9 cellular contexts compared by ENCODE assay signal in the genomic region with DNA sequence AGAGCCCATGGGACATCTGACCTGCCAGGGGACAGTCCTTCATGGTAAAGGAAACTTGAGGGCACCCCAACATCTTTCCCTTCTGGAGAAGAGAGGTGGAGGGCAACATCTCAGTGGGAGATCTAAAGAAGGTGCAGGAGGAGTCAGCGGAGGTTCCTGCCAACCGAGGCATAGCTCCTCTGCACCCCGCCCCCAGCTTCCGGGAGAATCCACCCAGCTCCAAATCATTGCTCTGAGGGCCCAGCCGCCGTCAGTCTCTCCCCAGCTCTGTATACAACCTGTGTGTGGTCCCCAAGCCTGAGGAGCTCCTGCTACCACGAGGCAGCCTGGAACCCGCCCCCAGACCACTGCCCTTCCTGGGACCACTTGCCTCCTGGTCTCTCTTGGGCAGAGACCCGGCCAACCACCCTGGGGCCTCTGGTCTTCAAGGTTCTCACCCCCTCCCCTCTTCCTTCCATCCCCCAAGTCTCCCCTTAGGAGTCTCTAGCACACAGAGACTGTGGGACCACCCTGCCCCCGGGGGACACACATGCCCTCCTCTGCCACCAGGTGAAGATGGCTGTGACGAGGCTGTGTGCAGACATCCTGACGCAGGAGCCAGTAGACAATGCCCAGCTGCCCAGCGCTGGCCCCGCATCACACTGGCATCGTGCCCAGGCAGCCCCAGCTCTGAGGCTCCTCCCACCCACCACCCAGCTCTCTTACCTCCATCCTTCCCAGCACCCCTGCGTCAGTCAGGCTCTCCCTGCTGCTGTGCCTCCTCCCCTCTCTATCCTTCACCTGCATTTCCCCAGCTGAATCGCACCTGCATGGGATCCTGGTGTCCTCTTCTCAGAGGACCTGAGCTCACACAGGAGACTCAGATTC. TPM values are rescaled to one million over a fixed set of nuclear protein-coding genes. Genes with fewer than 3 reads are reported as not detected.
DNase-seq lines count a peak whose midpoint lies in the region; ATAC-seq lines count a peak whose summit lies in the region.
"Had no signal": no experiment of that assay in that cellular context is flagged by ENCODE, and none has a peak within 500 bp of the region (broad histone marks: within the 10 kb centered on the region; RNA-seq: fewer than 3 reads in every experiment).

No MANE protein-coding gene starts in this region.

- peaks cover 41% of the 10 kb centered on the region for H3K4me1 Mint-ChIP-seq in activated CD8-positive, alpha-beta T cell treated with anti-CD3 and anti-CD28 coated beads, Interleukin-2, amount 10 ng/mL, durations not matched to agents 7 days and 5 days (ENCODE audit: low read depth)
- peaks cover 6 to 19% of the 10 kb centered on the region in 2 donors for H3K4me1 Mint-ChIP-seq in natural killer cell treated with Interleukin-12 subunit alpha and Interleukin-12 subunit beta and Interleukin-15 and Interleukin-18, amount 100 ng/mL, for 72 hours (ENCODE audit: low read depth in 2 of 2)

- peak; percentile 48 for ATAC-seq in activated CD8-positive, alpha-beta T cell treated with anti-CD3 and anti-CD28 coated beads, Interleukin-2, amount 10 ng/mL, durations not matched to agents 7 days and 5 days
- no peak for ATAC-seq in natural killer cell treated with Interleukin-12 subunit alpha and Interleukin-12 subunit beta and Interleukin-15 and Interleukin-18, amount 100 ng/mL, for 72 hours
- ATAC-seq in GM18861 (IDR thresholded peaks at IDR 0.05; ENCODE audit: unreplicated experiment): no peak

- H3K4me3 Mint-ChIP-seq in activated CD8-positive, alpha-beta T cell treated with anti-CD3 and anti-CD28 coated beads, Interleukin-2, amount 10 ng/mL, durations not matched to agents 7 days and 5 days: no peak overlapping the region
- H3K4me3 Mint-ChIP-seq in natural killer cell treated with Interleukin-12 subunit alpha and Interleukin-12 subunit beta and Interleukin-15 and Interleukin-18, amount 100 ng/mL, for 72 hours: peak overlapping the region; percentile 38

- peak; percentile 98 for DNase-seq in DMS79 treated with DMSO at 0.1 percent for 48 hours (lab: John Stamatoyannopoulos, UW)
- DNase-seq in NCI-H2029 (lab: John Stamatoyannopoulos, UW): peak; percentile 70
- peak; percentile 64 for DNase-seq in activated CD8-positive, alpha-beta T cell treated with anti-CD3 and anti-CD28 coated beads, Interleukin-2, amount 10 ng/mL, durations not matched to agents 7 days and 5 days
- DNase-seq in natural killer cell treated with Interleukin-12 subunit alpha and Interleukin-12 subunit beta and Interleukin-15 and Interleukin-18, amount 100 ng/mL, for 72 hours (ENCODE audit: low spot score): no peak
- no peak for DNase-seq in LoVo (ENCODE audit: low spot score)
- DNase-seq in HCEC 1CT: no peak
- DNase-seq in NOMO-1 (lab: John Stamatoyannopoulos, UW; ENCODE audit: unreplicated experiment in 2 of 2): no peak

- CTCF ChIA-PET in activated CD8-positive, alpha-beta T cell treated with anti-CD3 and anti-CD28 coated beads, Interleukin-2, amount 10 ng/mL, durations not matched to agents 7 days and 5 days (lab: Charles Lee): interaction anchor here (0.7 to 1.6 kb wide), 6 partner anchors 18 to 158 kb away, joined by 3 to 13 read pairs (median 4); a partner anchor contains a TSS

- peaks cover 18% of the 10 kb centered on the region for H3K27me3 Mint-ChIP-seq in activated CD8-positive, alpha-beta T cell treated with anti-CD3 and anti-CD28 coated beads, Interleukin-2, amount 10 ng/mL, durations not matched to agents 7 days and 5 days (ENCODE audit: low read depth)
- peaks cover 16 to 24% of the 10 kb centered on the region in 2 donors for H3K27me3 Mint-ChIP-seq in natural killer cell treated with Interleukin-12 subunit alpha and Interleukin-12 subunit beta and Interleukin-15 and Interleukin-18, amount 100 ng/mL, for 72 hours

- H3K36me3 Mint-ChIP-seq in activated CD8-positive, alpha-beta T cell treated with anti-CD3 and anti-CD28 coated beads, Interleukin-2, amount 10 ng/mL, durations not matched to agents 7 days and 5 days (ENCODE audit: low read depth): no peaks in the 10 kb centered on the region
- no peaks in the 10 kb centered on the region for H3K36me3 Mint-ChIP-seq in natural killer cell treated with Interleukin-12 subunit alpha and Interleukin-12 subunit beta and Interleukin-15 and Interleukin-18, amount 100 ng/mL, for 72 hours

- H3K27ac Mint-ChIP-seq in activated CD8-positive, alpha-beta T cell treated with anti-CD3 and anti-CD28 coated beads, Interleukin-2, amount 10 ng/mL, durations not matched to agents 7 days and 5 days: peak overlapping the region; percentile 29
- H3K27ac Mint-ChIP-seq in natural killer cell treated with Interleukin-12 subunit alpha and Interleukin-12 subunit beta and Interleukin-15 and Interleukin-18, amount 100 ng/mL, for 72 hours: peak overlapping the region in 1 of 2 donors; percentile 78

- POLR2A ChIA-PET in activated CD8-positive, alpha-beta T cell treated with anti-CD3 and anti-CD28 coated beads, Interleukin-2, amount 10 ng/mL, durations not matched to agents 7 days and 5 days (lab: Charles Lee): interaction anchor here (2.0 kb wide), 1 partner anchor 12 kb away, joined by 9 read pairs; no protein-coding TSS in a partner anchor

- H3K9me3 Mint-ChIP-seq in activated CD8-positive, alpha-beta T cell treated with anti-CD3 and anti-CD28 coated beads, Interleukin-2, amount 10 ng/mL, durations not matched to agents 7 days and 5 days (ENCODE audit: insufficient read depth): peaks cover under 1% of the 10 kb centered on the region
- H3K9me3 Mint-ChIP-seq in natural killer cell treated with Interleukin-12 subunit alpha and Interleukin-12 subunit beta and Interleukin-15 and Interleukin-18, amount 100 ng/mL, for 72 hours: no peaks in the 10 kb centered on the region

RNA-seq across cellular contexts. Expression of a gene that starts 13.0 kb away (rescaled TPM):
- 10 to 100 TPM; 25.3 to 27.9 TPM for total RNA-seq in activated CD8-positive, alpha-beta T cell treated with anti-CD3 and anti-CD28 coated beads, Interleukin-2, amount 10 ng/mL, durations not matched to agents 7 days and 5 days
- 10 to 100 TPM; 10.2 to 23.4 TPM for total RNA-seq in natural killer cell treated with Interleukin-12 subunit alpha and Interleukin-12 subunit beta and Interleukin-15 and Interleukin-18, amount 100 ng/mL, for 72 hours

RNA-seq across cellular contexts. Expression of a gene that starts 25.6 kb away (rescaled TPM):
- 1 to 10 TPM; 2.5 to 2.9 TPM for total RNA-seq in activated CD8-positive, alpha-beta T cell treated with anti-CD3 and anti-CD28 coated beads, Interleukin-2, amount 10 ng/mL, durations not matched to agents 7 days and 5 days
- 1 to 10 TPM; 5.9 to 7.1 TPM for total RNA-seq in natural killer cell treated with Interleukin-12 subunit alpha and Interleukin-12 subunit beta and Interleukin-15 and Interleukin-18, amount 100 ng/mL, for 72 hours
- total RNA-seq: RPMI7951 had no signal

RNA-seq across cellular contexts. Expression of a gene that starts 54.2 kb away (rescaled TPM):
- 10 to 100 TPM; 53.7 to 59.8 TPM for total RNA-seq in activated CD8-positive, alpha-beta T cell treated with anti-CD3 and anti-CD28 coated beads, Interleukin-2, amount 10 ng/mL, durations not matched to agents 7 days and 5 days
- 10 to 100 TPM; 42.3 to 52.9 TPM for total RNA-seq in natural killer cell treated with Interleukin-12 subunit alpha and Interleukin-12 subunit beta and Interleukin-15 and Interleukin-18, amount 100 ng/mL, for 72 hours

Comparison
In these comparisons a context has a peak if more than half of its experiments do, and no peak if none do; other contexts are left out.
1. DNase-seq: peak in DMS79 treated with DMSO at 0.1 percent for 48 hours (single experiment), NCI-H2029 (single experiment) and activated CD8-positive, alpha-beta T cell treated with anti-CD3 and anti-CD28 coated beads, Interleukin-2, amount 10 ng/mL, durations not matched to agents 7 days and 5 days (single experiment); none in natural killer cell treated with Interleukin-12 subunit alpha and Interleukin-12 subunit beta and Interleukin-15 and Interleukin-18, amount 100 ng/mL, for 72 hours (single experiment), LoVo (single experiment), HCEC 1CT (single experiment) and NOMO-1 (0 of 2).